ENCODE assay signal across 8 cellular contexts in genomic region chr10:70880077-70880534, GRCh38. TPM values are rescaled to one million over a fixed set of nuclear protein-coding genes. Genes with fewer than 3 reads are reported as not detected.
DNase-seq lines count a peak whose midpoint lies in the region; ATAC-seq and TF ChIP-seq lines count a peak whose summit lies in the region.

No MANE protein-coding gene starts in this region.

- H3K27ac Mint-ChIP-seq in activated CD8-positive, alpha-beta T cell treated with anti-CD3 and anti-CD28 coated beads for 36 hours = no peak overlapping the region
- H3K27ac Mint-ChIP-seq in mesothelial cell of epicardium = no peak overlapping the region

- intact Hi-C loops in activated CD8-positive, alpha-beta T cell treated with anti-CD3 and anti-CD28 coated beads for 36 hours (cut with micrococcal nuclease) = loop anchor here (1.0 to 5.0 kb wide), 2 partner anchors 65 to 323 kb away; partner anchors contain the start of gene SGPL1

- ATAC-seq in HG03442 (IDR thresholded peaks at IDR 0.05; ENCODE audit: unreplicated experiment) (peak; percentile 55), HG02840 (IDR thresholded peaks at IDR 0.05; ENCODE audit: low FRiP score, unreplicated experiment) (no peak)
- peak; percentile 97 for ATAC-seq in activated CD8-positive, alpha-beta T cell treated with anti-CD3 and anti-CD28 coated beads for 36 hours

- H3K9me3 Mint-ChIP-seq in activated CD8-positive, alpha-beta T cell treated with anti-CD3 and anti-CD28 coated beads for 36 hours = no peaks in the 10 kb centered on the region
- H3K9me3 Mint-ChIP-seq in mesothelial cell of epicardium = no peaks in the 10 kb centered on the region

- POLR2A ChIA-PET in activated CD8-positive, alpha-beta T cell treated with anti-CD3 and anti-CD28 coated beads for 36 hours (lab: Charles Lee) = no interaction called here

- peak; percentile 78 for DNase-seq in GM10266 (ENCODE audit: extremely low spot score)
- DNase-seq in NCI-H82 (lab: John Stamatoyannopoulos, UW) = peak; percentile 89
- peak; percentile 88 for DNase-seq in activated CD8-positive, alpha-beta T cell treated with anti-CD3 and anti-CD28 coated beads for 36 hours
- DNase-seq in effector CD8-positive, alpha-beta T cell (lab: John Stamatoyannopoulos, UW) = peak; percentile 57
- peak; percentile 53 to 64 for DNase-seq in mesothelial cell of epicardium (ENCODE audit: low spot score in 2 of 2, unreplicated experiment in 2 of 2)
- peak; percentile 43 to 53 for DNase-seq in stimulated activated CD8-positive, alpha-beta memory T cell treated with anti-CD3 and anti-CD28 coated beads, Interleukin-2, amount 100 ng/mL, for 48 hours (ENCODE audit: low read depth in 2 of 2)

- no peaks in the 10 kb centered on the region for H3K27me3 Mint-ChIP-seq in activated CD8-positive, alpha-beta T cell treated with anti-CD3 and anti-CD28 coated beads for 36 hours
- no peaks in the 10 kb centered on the region for H3K27me3 Mint-ChIP-seq in mesothelial cell of epicardium (ENCODE audit: low read depth)

- peaks cover 14% of the 10 kb centered on the region for H3K36me3 Mint-ChIP-seq in activated CD8-positive, alpha-beta T cell treated with anti-CD3 and anti-CD28 coated beads for 36 hours (ENCODE audit: low read depth)
- H3K36me3 Mint-ChIP-seq in mesothelial cell of epicardium = peaks cover 37% of the 10 kb centered on the region

- H3K4me3 Mint-ChIP-seq in activated CD8-positive, alpha-beta T cell treated with anti-CD3 and anti-CD28 coated beads for 36 hours = no peak overlapping the region
- no peak overlapping the region for H3K4me3 Mint-ChIP-seq in mesothelial cell of epicardium

- TF ChIP-seq CTCF in GM10266 (IDR thresholded peaks at IDR 0.05; ENCODE audit: control insufficient read depth, insufficient read depth, low read depth, missing control alignments) = peak; percentile 86
- peak; percentile 87 for TF ChIP-seq CTCF in activated CD8-positive, alpha-beta T cell treated with anti-CD3 and anti-CD28 coated beads for 36 hours (IDR thresholded peaks at IDR 0.05)
- peak; percentile 88 for TF ChIP-seq CTCF in mesothelial cell of epicardium (IDR thresholded peaks at IDR 0.05; ENCODE audit: unreplicated experiment)

- H3K4me1 Mint-ChIP-seq in activated CD8-positive, alpha-beta T cell treated with anti-CD3 and anti-CD28 coated beads for 36 hours (ENCODE audit: low read depth) = peaks cover 5% of the 10 kb centered on the region
- no peaks in the 10 kb centered on the region for H3K4me1 Mint-ChIP-seq in mesothelial cell of epicardium

- CTCF ChIA-PET in activated CD8-positive, alpha-beta T cell treated with anti-CD3 and anti-CD28 coated beads for 36 hours (lab: Charles Lee) = interaction anchor here (0.7 to 2.1 kb wide), 10 partner anchors 8 to 419 kb away, joined by 3 to 8 read pairs (median 4); no protein-coding TSS in a partner anchor

RNA-seq across cellular contexts. Expression of gene PCBD1, which starts 8.3 kb away (rescaled TPM):
- total RNA-seq in activated CD8-positive, alpha-beta T cell treated with anti-CD3 and anti-CD28 coated beads for 36 hours = 10 to 100 TPM; 40.0 to 41.5 TPM
- total RNA-seq in mesothelial cell of epicardium = 50.5 to 51.7 TPM (median 51.4 TPM) in 3 replicates
